In the genomic region with DNA sequence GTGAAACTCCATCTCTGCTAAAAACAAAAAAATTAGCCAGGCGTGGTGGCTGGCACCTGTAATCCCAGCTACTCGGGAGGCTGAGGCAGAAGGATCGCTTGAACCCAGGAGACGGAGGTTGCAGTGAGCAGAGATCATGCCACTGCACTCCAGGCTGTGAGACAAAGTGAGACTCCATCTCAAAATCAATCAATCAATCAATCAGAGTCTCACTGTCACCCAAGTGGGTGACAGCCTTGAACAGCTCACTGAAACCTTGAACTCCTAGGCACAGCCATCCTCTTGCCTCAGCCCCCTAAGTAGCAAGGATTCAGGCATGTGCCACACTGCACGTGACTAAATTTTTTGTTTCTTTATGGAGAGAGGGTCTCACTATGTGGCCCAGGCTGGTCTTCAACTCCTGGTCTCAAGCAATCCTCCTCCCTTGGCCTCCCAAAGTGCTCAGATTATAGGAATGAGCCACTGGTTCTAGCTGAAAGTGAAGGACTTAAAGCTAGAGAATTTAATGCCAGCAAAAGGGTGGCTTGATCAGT, we compare ENCODE assay signal across 15 cellular contexts. TPM values are rescaled to one million over a fixed set of nuclear protein-coding genes. Genes with fewer than 3 reads are reported as not detected.
DNase-seq lines count a peak whose midpoint lies in the region; ATAC-seq, FAIRE-seq and TF ChIP-seq lines count a peak whose summit lies in the region.
"Had no signal": no experiment of that assay in that cellular context is flagged by ENCODE, and none has a peak within 500 bp of the region (broad histone marks: within the 10 kb centered on the region; RNA-seq: fewer than 3 reads in every experiment).

No MANE protein-coding gene starts in this region.

- TF ChIP-seq EP300 in HepG2 (IDR thresholded peaks at IDR 0.05; ENCODE audit: low read depth in 2 of 2, low read length in 2 of 2): no peak
- TF ChIP-seq EP300 in HepG2 (CRISPR knock-in tag; IDR thresholded peaks at IDR 0.05; ENCODE audit: borderline replicate concordance): no peak

- DNase-seq in HepG2 (ENCODE audit: low spot score): no peak
- DNase-seq in right lobe of liver: no peak
- DNase-seq in aorta: no peak
- no peak for DNase-seq in NCI-H2107 treated with DMSO at 0.1 percent for 48 hours (lab: John Stamatoyannopoulos, UW; ENCODE audit: unreplicated experiment)
- no peak for DNase-seq in GOT3 (lab: John Stamatoyannopoulos, UW)
- no peak for DNase-seq in NCI-H146 (lab: John Stamatoyannopoulos, UW)
- DNase-seq: activated T-cell treated with anti-CD3 and anti-CD28 coated beads, Interleukin-2, amount 50 U/mL, for 48 hours; H9; IMR-90; NCI-H187; stimulated activated CD4-positive, alpha-beta T cell treated with anti-CD3 and anti-CD28 coated beads, Interleukin-12 subunit alpha, Interleukin-12 subunit beta, amount 100 ng/mL, for 4 hours; T1000 had no signal

- H3K4me2 ChIP-seq in HepG2 (ENCODE audit: low read depth, low read length): no peak overlapping the region

- CTCF ChIA-PET in HepG2 (lab: Yijun Ruan, JAX; ENCODE audit: low intra/inter-chr PET ratio, low total read pairs): no interaction called here

- TF ChIP-seq CTCF in HepG2 (CRISPR knock-in tag; IDR thresholded peaks at IDR 0.05) (no peak), right lobe of liver (IDR thresholded peaks at IDR 0.05) (no peak), neutrophil (IDR thresholded peaks at IDR 0.05) (no peak)

- H3K9me3 ChIP-seq in HepG2 (ENCODE audit: low read length) (no peaks in the 10 kb centered on the region), right lobe of liver (no peaks in the 10 kb centered on the region), neutrophil (no peaks in the 10 kb centered on the region), aorta (ENCODE audit: control insufficient read depth, low read length) (no peaks in the 10 kb centered on the region)
- H3K9me3 ChIP-seq: Caco-2 had no signal

- TF ChIP-seq POLR2A in HepG2 (IDR thresholded peaks at IDR 0.05; ENCODE audit: insufficient read depth in 1 of 2, low read depth in 2 of 2, low read length in 2 of 2) (no peak), right lobe of liver (IDR thresholded peaks at IDR 0.05) (no peak)

- H3K27me3 ChIP-seq in HepG2 (ENCODE audit: control insufficient read depth in 1 of 2, insufficient read depth in 2 of 2, low read length in 2 of 2): no peaks in the 10 kb centered on the region
- H3K27me3 ChIP-seq in right lobe of liver: no peaks in the 10 kb centered on the region
- H3K27me3 ChIP-seq in neutrophil: no peaks in the 10 kb centered on the region
- H3K27me3 ChIP-seq in aorta (ENCODE audit: control insufficient read depth in 1 of 2, insufficient read depth in 2 of 2, low read length in 1 of 2): no peaks in the 10 kb centered on the region

- H3K4me3 ChIP-seq in HepG2 (replicated peaks in 1 of 3; ENCODE audit: insufficient read depth in 1 of 3, low read depth in 2 of 3, low read length in 3 of 3) (no peak overlapping the region), right lobe of liver (no peak overlapping the region), neutrophil (ENCODE audit: low read depth in 1 of 2, low read length in 1 of 2) (no peak overlapping the region), aorta (ENCODE audit: low read length in 2 of 2) (no peak overlapping the region)

- TF ChIP-seq RAD21 in HepG2 (CRISPR knock-in tag; IDR thresholded peaks at IDR 0.05): no peak

- H3K9ac ChIP-seq in HepG2 (ENCODE audit: insufficient read depth, low read depth, low read length): no peak overlapping the region

- no peak overlapping the region for H2AFZ ChIP-seq in HepG2 (ENCODE audit: low read length)

- intact Hi-C loops in HepG2 (cut with micrococcal nuclease; ENCODE audit: unreplicated experiment) (no loop called here), right lobe of liver (cut with DNase I) (no loop called here), aorta (cut with DNase I) (no loop called here)

- H3K36me3 ChIP-seq in HepG2 (replicated peaks in 1 of 2; ENCODE audit: control insufficient read depth in 1 of 2, insufficient read depth in 2 of 2, low read length in 2 of 2): peaks cover 7 to 8% of the 10 kb centered on the region in 2 experiments; a peak in 4 of 5 replicates
- no peaks in the 10 kb centered on the region for H3K36me3 ChIP-seq in right lobe of liver
- H3K36me3 ChIP-seq in neutrophil: peaks cover 5% of the 10 kb centered on the region
- H3K36me3 ChIP-seq in aorta (ENCODE audit: control insufficient read depth in 1 of 2, insufficient read depth in 2 of 2, low read length in 1 of 2): peaks cover 0 to 3% of the 10 kb centered on the region in 2 donors

- H4K20me1 ChIP-seq in HepG2 (ENCODE audit: insufficient read depth, low read length): peaks cover 34% of the 10 kb centered on the region

- FAIRE-seq in HepG2 (lab: Jason Lieb, UNC): no peak

- 97% methylated on average over 5 of the region's 5 CpGs for WGBS in HepG2 (ENCODE audit: low lambda C conversion rate)
- 100% methylated on average over 4 of the region's 5 CpGs for WGBS in right lobe of liver (ENCODE audit: insufficient coverage, low coverage, low lambda C conversion rate, missing lambda C conversion rate)
- whole genome bisulfite sequencing in aorta, 2 donors: 84 to 87% methylated on average over 5 of the region's 5 CpGs

- POLR2A ChIA-PET in HepG2 (lab: Yijun Ruan, JAX): no interaction called here

- H3K4me1 ChIP-seq in HepG2 (ENCODE audit: insufficient read depth, low read length) (peaks cover 28% of the 10 kb centered on the region), right lobe of liver (peaks cover 0 to 21% (median 7%) of the 10 kb centered on the region in 4 donors), neutrophil (ENCODE audit: control insufficient read depth in 1 of 2, insufficient read depth in 1 of 2, low read depth in 1 of 2, low read length in 1 of 2) (peaks cover 18 to 24% of the 10 kb centered on the region in 2 experiments), aorta (ENCODE audit: control insufficient read depth in 1 of 2, insufficient read depth in 2 of 2, low read length in 2 of 2) (peaks cover 0 to 3% of the 10 kb centered on the region in 2 donors)

- in situ Hi-C loops in HepG2 (cut with HindIII; ENCODE audit: extremely low pct_ligation_motif_present, low pct_unique_long_range_greater_than_20kb): no loop called here

- BruUV-seq in HepG2 (replicated peaks; lab: Mats Ljungman, UMichigan): no TSS peak

- no peak for ATAC-seq in HepG2
- ATAC-seq in right lobe of liver: no peak
- ATAC-seq in aorta (ENCODE audit: low FRiP score): no peak

- peaks cover 81% of the 10 kb centered on the region for H3K79me2 ChIP-seq in HepG2 (ENCODE audit: insufficient read depth, low read length)

- H3K27ac ChIP-seq in HepG2 (ENCODE audit: extremely low read length, insufficient read depth, low read length) (no peak overlapping the region), right lobe of liver (no peak overlapping the region), cingulate gyrus (ENCODE audit: low read depth, low read length) (peak overlapping the region; percentile 49), neutrophil (peak overlapping the region; percentile 52), aorta (ENCODE audit: low read depth in 1 of 2, low read length in 2 of 2) (peak overlapping the region in 1 of 2 donors; percentile 4)

TF ChIP-seq in HepG2, 621 proteins besides CTCF, POLR2A, EP300 and RAD21 (continues in another document):
- TF ChIP-seq KDM5A (IDR thresholded peaks at IDR 0.05; ENCODE audit: borderline replicate concordance, low read length): no peak
- TF ChIP-seq, protein P1, sequence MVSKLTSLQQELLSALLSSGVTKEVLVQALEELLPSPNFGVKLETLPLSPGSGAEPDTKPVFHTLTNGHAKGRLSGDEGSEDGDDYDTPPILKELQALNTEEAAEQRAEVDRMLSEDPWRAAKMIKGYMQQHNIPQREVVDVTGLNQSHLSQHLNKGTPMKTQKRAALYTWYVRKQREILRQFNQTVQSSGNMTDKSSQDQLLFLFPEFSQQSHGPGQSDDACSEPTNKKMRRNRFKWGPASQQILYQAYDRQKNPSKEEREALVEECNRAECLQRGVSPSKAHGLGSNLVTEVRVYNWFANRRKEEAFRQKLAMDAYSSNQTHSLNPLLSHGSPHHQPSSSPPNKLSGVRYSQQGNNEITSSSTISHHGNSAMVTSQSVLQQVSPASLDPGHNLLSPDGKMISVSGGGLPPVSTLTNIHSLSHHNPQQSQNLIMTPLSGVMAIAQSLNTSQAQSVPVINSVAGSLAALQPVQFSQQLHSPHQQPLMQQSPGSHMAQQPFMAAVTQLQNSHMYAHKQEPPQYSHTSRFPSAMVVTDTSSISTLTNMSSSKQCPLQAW (CRISPR knock-in tag; IDR thresholded peaks at IDR 0.05): no peak
- TF ChIP-seq MAFK (conservative IDR thresholded peaks at IDR 0.05 in 1 of 2, IDR thresholded peaks at IDR 0.05 in 1 of 2; ENCODE audit: low read length in 2 of 2): no peak

RNA-seq across cellular contexts. Expression of a gene that starts 44.4 kb away (rescaled TPM):
- total RNA-seq in HepG2 (2016; rRNA removed; fragmentation: Illumina TruSeq; extraction: Trizol) (66.2 and 76.7 TPM in 2 replicates), right lobe of liver (100 to 1,000 TPM in 4 of 6 experiments, 10 to 100 TPM in 2; 85.9 to 147 (median 104) TPM), aorta (100 to 1,000 TPM; 299 to 312 TPM)
- 98.5 and 108 TPM in 2 replicates for total RNA-seq in HepG2 (2016; cell fraction: cytosol; rRNA removed; fragmentation: Illumina TruSeq; extraction: Trizol; ENCODE audit: low read depth)
- 68.2 and 68.8 TPM in 2 replicates for total RNA-seq in HepG2 (2016; cell fraction: insoluble cytoplasmic fraction; rRNA removed; fragmentation: Illumina TruSeq; extraction: Trizol)
- total RNA-seq in HepG2 (2016; cell fraction: membrane; rRNA removed; fragmentation: Illumina TruSeq; extraction: Trizol): 163 and 168 TPM in 2 replicates
- 45.2 and 49.3 TPM in 2 replicates for total RNA-seq in HepG2 (2016; cell fraction: nucleus; rRNA removed; fragmentation: Illumina TruSeq; extraction: Trizol)
- polyA plus RNA-seq in HepG2 (2011; rRNA removed) (327 and 345 TPM in 2 replicates), aorta (100 to 1,000 TPM; 142 to 197 TPM)
- polyA plus RNA-seq in HepG2 (2011; cell fraction: cytosol; rRNA removed): 278 and 286 TPM in 2 replicates
- polyA plus RNA-seq in HepG2 (2011; cell fraction: nucleus; rRNA removed): 169 and 179 TPM in 2 replicates
- polyA plus RNA-seq in HepG2 (2012): 196 and 197 TPM in 2 replicates
- polyA plus RNA-seq in HepG2 (2016; cell fraction: cytosol; fragmentation: Illumina TruSeq; extraction: Trizol; ENCODE audit: low read depth): 302 and 370 TPM in 2 replicates
- 201 and 257 TPM in 2 replicates for polyA plus RNA-seq in HepG2 (2016; cell fraction: insoluble cytoplasmic fraction; fragmentation: Illumina TruSeq; extraction: Trizol; ENCODE audit: low read depth)
- polyA plus RNA-seq in HepG2 (2016; cell fraction: membrane; fragmentation: Illumina TruSeq; extraction: Trizol; ENCODE audit: low read depth): 387 and 445 TPM in 2 replicates
- polyA plus RNA-seq in HepG2 (2016; cell fraction: nucleus; fragmentation: Illumina TruSeq; extraction: Trizol; ENCODE audit: insufficient read depth, low read depth): 156 and 160 TPM in 2 replicates
- 349 and 450 TPM in 2 replicates for polyA minus RNA-seq in HepG2 (2011; rRNA and poly(A)+ RNA removed; ENCODE audit: low replicate concordance)
- polyA minus RNA-seq in HepG2 (2011; cell fraction: cytosol; rRNA and poly(A)+ RNA removed): 168 and 187 TPM in 2 replicates
- polyA minus RNA-seq in HepG2 (2011; cell fraction: nucleus; rRNA and poly(A)+ RNA removed): 63.1 and 70.6 TPM in 2 replicates

Comparison
In these comparisons a context has a peak if more than half of its experiments do, and no peak if none do; other contexts are left out.
1. H3K27ac ChIP-seq: peak in cingulate gyrus (single experiment) and neutrophil (single experiment); none in HepG2 (single experiment) and right lobe of liver (0 of 3).